In genomic region chr13:112756967-112757758, GRCh38 we compare ENCODE assay signal across 10 cellular contexts.
DNase-seq lines count a peak whose midpoint lies in the region; ATAC-seq, FAIRE-seq and TF ChIP-seq lines count a peak whose summit lies in the region.
"Had no signal": no experiment of that assay in that cellular context is flagged by ENCODE, and none has a peak within 500 bp of the region (broad histone marks: within the 10 kb centered on the region; RNA-seq: fewer than 3 reads in every experiment).

No MANE protein-coding gene starts in this region.

- no peak for ATAC-seq in natural killer cell
- ATAC-seq in HG03354 (IDR thresholded peaks at IDR 0.05; ENCODE audit: poor library complexity, severe bottlenecking, unreplicated experiment): no peak

- intact Hi-C loops in natural killer cell (cut with micrococcal nuclease): no loop called here
- intact Hi-C loops in cardiac septum (cut with DNase I): no loop called here

- H3K27me3 Mint-ChIP-seq in nephron progenitor cell (ENCODE audit: low read depth, poor library complexity) (peaks cover 6% of the 10 kb centered on the region), natural killer cell (ENCODE audit: low read depth in 2 of 2) (no peaks in the 10 kb centered on the region)

- no peaks in the 10 kb centered on the region for H3K27me3 ChIP-seq in bronchial epithelial cell (ENCODE audit: control insufficient read depth, insufficient read depth, low read length)

- peak; percentile 7 for FAIRE-seq in bronchial epithelial cell (lab: Jason Lieb, UNC)

- H3K4me3 ChIP-seq in bronchial epithelial cell (ENCODE audit: low read depth, low read length): no peak overlapping the region

- H3K36me3 Mint-ChIP-seq in nephron progenitor cell (ENCODE audit: low read depth): peaks cover 34% of the 10 kb centered on the region
- H3K36me3 Mint-ChIP-seq in natural killer cell: no peaks in the 10 kb centered on the region

- H3K4me1 Mint-ChIP-seq in nephron progenitor cell (peaks cover 54% of the 10 kb centered on the region), natural killer cell (peaks cover 11% of the 10 kb centered on the region in 2 donors)

- TF ChIP-seq CTCF in bronchial epithelial cell (IDR thresholded peaks at IDR 0.05; ENCODE audit: insufficient read depth, low read length, severe bottlenecking): no peak
- TF ChIP-seq CTCF in nephron progenitor cell (IDR thresholded peaks at IDR 0.05): no peak
- TF ChIP-seq CTCF in natural killer cell (IDR thresholded peaks at IDR 0.05): no peak

- peak; percentile 94 for DNase-seq in Ammon's horn (ENCODE audit: low spot score)
- peak; percentile 53 for DNase-seq in NCI-H2029 (lab: John Stamatoyannopoulos, UW)
- no peak for DNase-seq in bronchial epithelial cell (ENCODE audit: low read depth)
- DNase-seq in nephron progenitor cell: no peak
- DNase-seq in natural killer cell: no peak
- no peak for DNase-seq in DMS 273 treated with DMSO at 0.1 percent for 48 hours (lab: John Stamatoyannopoulos, UW)
- no peak for DNase-seq in cardiac septum (ENCODE audit: low spot score)
- DNase-seq: dermis blood vessel endothelial cell, NCI-H2171 treated with DMSO at 0.1 percent for 48 hours had no signal

- H3K36me3 ChIP-seq in bronchial epithelial cell (ENCODE audit: control insufficient read depth, insufficient read depth, low read length): no peaks in the 10 kb centered on the region

- peak overlapping the region; percentile 77 for H3K27ac Mint-ChIP-seq in nephron progenitor cell
- H3K27ac Mint-ChIP-seq in natural killer cell: no peak overlapping the region

- H3K9me3 Mint-ChIP-seq in nephron progenitor cell (peaks cover 20% of the 10 kb centered on the region), natural killer cell (no peaks in the 10 kb centered on the region)

- H3K4me3 Mint-ChIP-seq in nephron progenitor cell (no peak overlapping the region), natural killer cell (no peak overlapping the region)

Comparison
In these comparisons a context has a peak if more than half of its experiments do, and no peak if none do; other contexts are left out.
1. DNase-seq: peak in Ammon's horn (single experiment) and NCI-H2029 (single experiment); none in bronchial epithelial cell (single experiment), nephron progenitor cell (single experiment), natural killer cell (single experiment), DMS 273 treated with DMSO at 0.1 percent for 48 hours (single experiment) and cardiac septum (single experiment).